9 cellular contexts compared by ENCODE assay signal in the genomic region with DNA sequence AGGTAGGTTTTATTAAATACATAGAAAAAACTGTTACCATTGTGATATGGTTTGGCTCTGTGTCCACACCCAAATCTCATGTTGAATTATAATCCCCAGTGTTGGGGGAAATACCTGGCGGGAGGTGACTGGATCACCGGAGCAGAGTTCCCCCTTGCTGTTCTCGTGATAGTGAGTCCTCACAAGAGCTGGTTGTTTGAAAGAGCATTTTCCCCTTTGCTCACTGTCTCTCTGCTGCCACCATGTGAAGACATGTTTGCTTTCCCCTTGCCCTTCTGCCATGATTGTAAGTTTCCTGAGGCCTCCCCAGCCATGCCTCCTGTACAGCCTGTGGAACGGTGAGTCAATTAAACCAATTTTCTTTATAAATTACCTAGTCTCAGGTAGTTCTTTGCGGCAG.
DNase-seq lines count a peak whose midpoint lies in the region; ATAC-seq lines count a peak whose summit lies in the region.
"Had no signal": no experiment of that assay in that cellular context is flagged by ENCODE, and none has a peak within 500 bp of the region (broad histone marks: within the 10 kb centered on the region; RNA-seq: fewer than 3 reads in every experiment).

No MANE protein-coding gene starts in this region.

- ATAC-seq in HG02798 (IDR thresholded peaks at IDR 0.05; ENCODE audit: poor library complexity, unreplicated experiment) (peak; percentile 44), GM21576 (IDR thresholded peaks at IDR 0.05; ENCODE audit: unreplicated experiment) (no peak), HG02840 (IDR thresholded peaks at IDR 0.05; ENCODE audit: low FRiP score, unreplicated experiment) (no peak)
- ATAC-seq in stimulated activated naive CD8-positive, alpha-beta T cell treated with anti-CD3 and anti-CD28 coated beads, Interleukin-15, amount 100 ng/mL, for 72 hours, result no peak
- ATAC-seq: activated naive CD4-positive, alpha-beta T cell treated with anti-CD3 and anti-CD28 coated beads, Interleukin-2, amount 50 U/mL, for 72 hours had no signal

- H3K36me3 ChIP-seq in SJCRH30, result no peaks in the 10 kb centered on the region

- H3K4me3 Mint-ChIP-seq in stimulated activated naive CD8-positive, alpha-beta T cell treated with anti-CD3 and anti-CD28 coated beads, Interleukin-15, amount 100 ng/mL, for 72 hours, result no peak overlapping the region

- no peaks in the 10 kb centered on the region for H3K4me1 Mint-ChIP-seq in stimulated activated naive CD8-positive, alpha-beta T cell treated with anti-CD3 and anti-CD28 coated beads, Interleukin-15, amount 100 ng/mL, for 72 hours

- H3K9me3 ChIP-seq in SJCRH30 (replicated peaks), result no peaks in the 10 kb centered on the region

- no peak overlapping the region for H3K4me3 ChIP-seq in SJCRH30

- H3K27ac Mint-ChIP-seq in stimulated activated naive CD8-positive, alpha-beta T cell treated with anti-CD3 and anti-CD28 coated beads, Interleukin-15, amount 100 ng/mL, for 72 hours, result no peak overlapping the region
- H3K27ac Mint-ChIP-seq: activated naive CD4-positive, alpha-beta T cell treated with anti-CD3 and anti-CD28 coated beads, Interleukin-2, amount 50 U/mL, for 72 hours had no signal

- no peaks in the 10 kb centered on the region for H3K27me3 Mint-ChIP-seq in stimulated activated naive CD8-positive, alpha-beta T cell treated with anti-CD3 and anti-CD28 coated beads, Interleukin-15, amount 100 ng/mL, for 72 hours

- DNase-seq in GDM1 (lab: John Stamatoyannopoulos, UW), result peak; percentile 30
- peak; percentile 41 to 77 for DNase-seq in SJCRH30
- peak; percentile 29 for DNase-seq in iris pigment epithelial cell (ENCODE audit: low read depth)
- no peak for DNase-seq in stimulated activated naive CD8-positive, alpha-beta T cell treated with anti-CD3 and anti-CD28 coated beads, Interleukin-15, amount 100 ng/mL, for 72 hours
- DNase-seq in GM19240 (ENCODE audit: insufficient read length, low spot score), result no peak

- no peaks in the 10 kb centered on the region for H3K27me3 ChIP-seq in SJCRH30

- H3K9me3 Mint-ChIP-seq in stimulated activated naive CD8-positive, alpha-beta T cell treated with anti-CD3 and anti-CD28 coated beads, Interleukin-15, amount 100 ng/mL, for 72 hours, result no peaks in the 10 kb centered on the region
- H3K9me3 Mint-ChIP-seq: activated naive CD4-positive, alpha-beta T cell treated with anti-CD3 and anti-CD28 coated beads, Interleukin-2, amount 50 U/mL, for 72 hours had no signal

- H3K27ac ChIP-seq in SJCRH30, result no peak overlapping the region

- H3K4me1 ChIP-seq in SJCRH30, result no peaks in the 10 kb centered on the region

Comparison
In these comparisons a context has a peak if more than half of its experiments do, and no peak if none do; other contexts are left out.
1. DNase-seq: peak in GDM1 (single experiment), SJCRH30 (2 of 2) and iris pigment epithelial cell (single experiment); none in stimulated activated naive CD8-positive, alpha-beta T cell treated with anti-CD3 and anti-CD28 coated beads, Interleukin-15, amount 100 ng/mL, for 72 hours (0 of 2) and GM19240 (single experiment).